14 cellular contexts compared by ENCODE assay signal in genomic region chr12:117039891-117040309, GRCh38.
"Had no signal": no experiment of that assay in that cellular context is flagged by ENCODE, and none has a peak within 500 bp of the region (broad histone marks: within the 10 kb centered on the region; RNA-seq: fewer than 3 reads in every experiment).

No MANE protein-coding gene starts in this region.

- H3K4me1 ChIP-seq: lower lobe of right lung, sigmoid colon, upper lobe of right lung had no signal

- H3K4me3 Mint-ChIP-seq: activated CD4-positive, alpha-beta T cell treated with anti-CD3 and anti-CD28 coated beads, Interleukin-2, amount 10 ng/mL, durations not matched to agents 7 days and 5 days; activated CD8-positive, alpha-beta T cell treated with anti-CD3 and anti-CD28 coated beads, Interleukin-2, amount 10 ng/mL, durations not matched to agents 7 days and 5 days; activated naive CD4-positive, alpha-beta T cell treated with anti-CD3 and anti-CD28 coated beads for 36 hours; activated T-cell treated with anti-CD3 and anti-CD28 coated beads, Interleukin-2, amount 50 U/mL, for 4 hours; central memory CD8-positive, alpha-beta T cell; natural killer cell had no signal

- H3K27ac ChIP-seq: body of pancreas, coronary artery, lower lobe of right lung, parathyroid adenoma, sigmoid colon, upper lobe of right lung had no signal

- ATAC-seq: activated CD4-positive, CD25-positive, alpha-beta regulatory T cell treated with anti-CD3 and anti-CD28 coated beads, Interleukin-2, amount 50 U/mL, for 24 hours; activated CD8-positive, alpha-beta T cell treated with anti-CD3 and anti-CD28 coated beads, Interleukin-2, amount 10 ng/mL, durations not matched to agents 7 days and 5 days; activated T-cell treated with anti-CD3 and anti-CD28 coated beads, Interleukin-2, amount 50 U/mL, for 4 hours; body of pancreas; lower lobe of right lung; natural killer cell; upper lobe of right lung had no signal

- H3K4me3 ChIP-seq: body of pancreas, coronary artery, lower lobe of right lung, sigmoid colon, upper lobe of right lung had no signal

- H3K27ac Mint-ChIP-seq: activated naive CD4-positive, alpha-beta T cell treated with anti-CD3 and anti-CD28 coated beads for 36 hours had no signal

- H3K36me3 ChIP-seq: lower lobe of right lung, sigmoid colon, upper lobe of right lung had no signal

- H3K27me3 ChIP-seq: body of pancreas, upper lobe of right lung had no signal

- H3K36me3 Mint-ChIP-seq: natural killer cell had no signal

- DNase-seq: activated CD4-positive, alpha-beta T cell treated with anti-CD3 and anti-CD28 coated beads, Interleukin-2, amount 10 ng/mL, durations not matched to agents 7 days and 5 days; activated CD8-positive, alpha-beta T cell treated with anti-CD3 and anti-CD28 coated beads, Interleukin-2, amount 10 ng/mL, durations not matched to agents 7 days and 5 days; activated naive CD4-positive, alpha-beta T cell treated with anti-CD3 and anti-CD28 coated beads for 36 hours; activated T-cell treated with anti-CD3 and anti-CD28 coated beads, Interleukin-2, amount 50 U/mL, for 4 hours; body of pancreas; natural killer cell; sigmoid colon; stimulated activated naive CD4-positive, alpha-beta T cell; upper lobe of right lung had no signal

- H3K9me3 Mint-ChIP-seq: activated CD4-positive, alpha-beta T cell treated with anti-CD3 and anti-CD28 coated beads, Interleukin-2, amount 10 ng/mL, durations not matched to agents 7 days and 5 days; activated naive CD4-positive, alpha-beta T cell treated with anti-CD3 and anti-CD28 coated beads for 36 hours; activated T-cell treated with anti-CD3 and anti-CD28 coated beads, Interleukin-2, amount 50 U/mL, for 4 hours; central memory CD8-positive, alpha-beta T cell; natural killer cell had no signal

- H3K9me3 ChIP-seq: body of pancreas, lower lobe of right lung, sigmoid colon, upper lobe of right lung had no signal

- H3K4me1 Mint-ChIP-seq: central memory CD8-positive, alpha-beta T cell had no signal
